Comparison of ENCODE assay signal across 1 cellular context in genomic region chr6:29631860-29632731, GRCh38.
TF ChIP-seq lines count a peak whose summit lies in the region.

No MANE protein-coding gene starts in this region.

TF ChIP-seq in HepG2, 621 proteins besides CTCF, POLR2A, EP300 and RAD21:
- no peak for TF ChIP-seq NCOR1 (IDR thresholded peaks at IDR 0.05; ENCODE audit: borderline replicate concordance, low read length)
- no peak for TF ChIP-seq HNF1B (CRISPR knock-in tag; IDR thresholded peaks at IDR 0.05)
- no peak for TF ChIP-seq PAF1 (CRISPR knock-in tag; IDR thresholded peaks at IDR 0.05)
- no peak for TF ChIP-seq FUBP1 (CRISPR knock-in tag; IDR thresholded peaks at IDR 0.05; ENCODE audit: borderline replicate concordance)
- no peak for TF ChIP-seq HNF4A (CRISPR knock-in tag; IDR thresholded peaks at IDR 0.05)
- TF ChIP-seq HNRNPLL (IDR thresholded peaks at IDR 0.05; ENCODE audit: low read depth, low read length, poor library complexity, severe bottlenecking), result peak; percentile 18
- TF ChIP-seq EZH2 (conservative IDR thresholded peaks at IDR 0.05; ENCODE audit: low read depth, low read length), result peak; percentile 98
- TF ChIP-seq, protein P1, sequence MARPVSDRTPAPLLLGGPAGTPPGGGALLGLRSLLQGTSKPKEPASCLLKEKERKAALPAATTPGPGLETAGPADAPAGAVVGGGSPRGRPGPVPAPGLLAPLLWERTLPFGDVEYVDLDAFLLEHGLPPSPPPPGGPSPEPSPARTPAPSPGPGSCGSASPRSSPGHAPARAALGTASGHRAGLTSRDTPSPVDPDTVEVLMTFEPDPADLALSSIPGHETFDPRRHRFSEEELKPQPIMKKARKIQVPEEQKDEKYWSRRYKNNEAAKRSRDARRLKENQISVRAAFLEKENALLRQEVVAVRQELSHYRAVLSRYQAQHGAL (CRISPR knock-in tag; IDR thresholded peaks at IDR 0.05; ENCODE audit: not compliant biosample characterization), result no peak
- TF ChIP-seq PBX2 (CRISPR knock-in tag; IDR thresholded peaks at IDR 0.05), result no peak
- TF ChIP-seq MTF2 (CRISPR knock-in tag; IDR thresholded peaks at IDR 0.05; ENCODE audit: borderline replicate concordance), result peak; percentile 75; the same call in 1 of the 2 replicates
- TF ChIP-seq, protein P2, sequence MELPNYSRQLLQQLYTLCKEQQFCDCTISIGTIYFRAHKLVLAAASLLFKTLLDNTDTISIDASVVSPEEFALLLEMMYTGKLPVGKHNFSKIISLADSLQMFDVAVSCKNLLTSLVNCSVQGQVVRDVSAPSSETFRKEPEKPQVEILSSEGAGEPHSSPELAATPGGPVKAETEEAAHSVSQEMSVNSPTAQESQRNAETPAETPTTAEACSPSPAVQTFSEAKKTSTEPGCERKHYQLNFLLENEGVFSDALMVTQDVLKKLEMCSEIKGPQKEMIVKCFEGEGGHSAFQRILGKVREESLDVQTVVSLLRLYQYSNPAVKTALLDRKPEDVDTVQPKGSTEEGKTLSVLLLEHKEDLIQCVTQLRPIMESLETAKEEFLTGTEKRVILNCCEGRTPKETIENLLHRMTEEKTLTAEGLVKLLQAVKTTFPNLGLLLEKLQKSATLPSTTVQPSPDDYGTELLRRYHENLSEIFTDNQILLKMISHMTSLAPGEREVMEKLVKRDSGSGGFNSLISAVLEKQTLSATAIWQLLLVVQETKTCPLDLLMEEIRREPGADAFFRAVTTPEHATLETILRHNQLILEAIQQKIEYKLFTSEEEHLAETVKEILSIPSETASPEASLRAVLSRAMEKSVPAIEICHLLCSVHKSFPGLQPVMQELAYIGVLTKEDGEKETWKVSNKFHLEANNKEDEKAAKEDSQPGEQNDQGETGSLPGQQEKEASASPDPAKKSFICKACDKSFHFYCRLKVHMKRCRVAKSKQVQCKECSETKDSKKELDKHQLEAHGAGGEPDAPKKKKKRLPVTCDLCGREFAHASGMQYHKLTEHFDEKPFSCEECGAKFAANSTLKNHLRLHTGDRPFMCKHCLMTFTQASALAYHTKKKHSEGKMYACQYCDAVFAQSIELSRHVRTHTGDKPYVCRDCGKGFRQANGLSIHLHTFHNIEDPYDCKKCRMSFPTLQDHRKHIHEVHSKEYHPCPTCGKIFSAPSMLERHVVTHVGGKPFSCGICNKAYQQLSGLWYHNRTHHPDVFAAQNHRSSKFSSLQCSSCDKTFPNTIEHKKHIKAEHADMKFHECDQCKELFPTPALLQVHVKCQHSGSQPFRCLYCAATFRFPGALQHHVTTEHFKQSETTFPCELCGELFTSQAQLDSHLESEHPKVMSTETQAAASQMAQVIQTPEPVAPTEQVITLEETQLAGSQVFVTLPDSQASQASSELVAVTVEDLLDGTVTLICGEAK (IDR thresholded peaks at IDR 0.05), result no peak
- TF ChIP-seq, protein P2 (CRISPR knock-in tag; IDR thresholded peaks at IDR 0.05), result no peak
- TF ChIP-seq, protein P3, sequence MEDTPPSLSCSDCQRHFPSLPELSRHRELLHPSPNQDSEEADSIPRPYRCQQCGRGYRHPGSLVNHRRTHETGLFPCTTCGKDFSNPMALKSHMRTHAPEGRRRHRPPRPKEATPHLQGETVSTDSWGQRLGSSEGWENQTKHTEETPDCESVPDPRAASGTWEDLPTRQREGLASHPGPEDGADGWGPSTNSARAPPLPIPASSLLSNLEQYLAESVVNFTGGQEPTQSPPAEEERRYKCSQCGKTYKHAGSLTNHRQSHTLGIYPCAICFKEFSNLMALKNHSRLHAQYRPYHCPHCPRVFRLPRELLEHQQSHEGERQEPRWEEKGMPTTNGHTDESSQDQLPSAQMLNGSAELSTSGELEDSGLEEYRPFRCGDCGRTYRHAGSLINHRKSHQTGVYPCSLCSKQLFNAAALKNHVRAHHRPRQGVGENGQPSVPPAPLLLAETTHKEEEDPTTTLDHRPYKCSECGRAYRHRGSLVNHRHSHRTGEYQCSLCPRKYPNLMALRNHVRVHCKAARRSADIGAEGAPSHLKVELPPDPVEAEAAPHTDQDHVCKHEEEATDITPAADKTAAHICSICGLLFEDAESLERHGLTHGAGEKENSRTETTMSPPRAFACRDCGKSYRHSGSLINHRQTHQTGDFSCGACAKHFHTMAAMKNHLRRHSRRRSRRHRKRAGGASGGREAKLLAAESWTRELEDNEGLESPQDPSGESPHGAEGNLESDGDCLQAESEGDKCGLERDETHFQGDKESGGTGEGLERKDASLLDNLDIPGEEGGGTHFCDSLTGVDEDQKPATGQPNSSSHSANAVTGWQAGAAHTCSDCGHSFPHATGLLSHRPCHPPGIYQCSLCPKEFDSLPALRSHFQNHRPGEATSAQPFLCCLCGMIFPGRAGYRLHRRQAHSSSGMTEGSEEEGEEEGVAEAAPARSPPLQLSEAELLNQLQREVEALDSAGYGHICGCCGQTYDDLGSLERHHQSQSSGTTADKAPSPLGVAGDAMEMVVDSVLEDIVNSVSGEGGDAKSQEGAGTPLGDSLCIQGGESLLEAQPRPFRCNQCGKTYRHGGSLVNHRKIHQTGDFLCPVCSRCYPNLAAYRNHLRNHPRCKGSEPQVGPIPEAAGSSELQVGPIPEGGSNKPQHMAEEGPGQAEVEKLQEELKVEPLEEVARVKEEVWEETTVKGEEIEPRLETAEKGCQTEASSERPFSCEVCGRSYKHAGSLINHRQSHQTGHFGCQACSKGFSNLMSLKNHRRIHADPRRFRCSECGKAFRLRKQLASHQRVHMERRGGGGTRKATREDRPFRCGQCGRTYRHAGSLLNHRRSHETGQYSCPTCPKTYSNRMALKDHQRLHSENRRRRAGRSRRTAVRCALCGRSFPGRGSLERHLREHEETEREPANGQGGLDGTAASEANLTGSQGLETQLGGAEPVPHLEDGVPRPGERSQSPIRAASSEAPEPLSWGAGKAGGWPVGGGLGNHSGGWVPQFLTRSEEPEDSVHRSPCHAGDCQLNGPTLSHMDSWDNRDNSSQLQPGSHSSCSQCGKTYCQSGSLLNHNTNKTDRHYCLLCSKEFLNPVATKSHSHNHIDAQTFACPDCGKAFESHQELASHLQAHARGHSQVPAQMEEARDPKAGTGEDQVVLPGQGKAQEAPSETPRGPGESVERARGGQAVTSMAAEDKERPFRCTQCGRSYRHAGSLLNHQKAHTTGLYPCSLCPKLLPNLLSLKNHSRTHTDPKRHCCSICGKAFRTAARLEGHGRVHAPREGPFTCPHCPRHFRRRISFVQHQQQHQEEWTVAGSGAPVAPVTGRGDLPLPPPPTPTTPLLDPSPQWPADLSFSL (CRISPR knock-in tag; IDR thresholded peaks at IDR 0.05), result no peak
- TF ChIP-seq ZSCAN21 (CRISPR knock-in tag; IDR thresholded peaks at IDR 0.05; ENCODE audit: borderline replicate concordance), result no peak
- no peak for TF ChIP-seq ATF1 (CRISPR knock-in tag; IDR thresholded peaks at IDR 0.05)
- TF ChIP-seq ZNF326 (CRISPR knock-in tag; IDR thresholded peaks at IDR 0.05; ENCODE audit: borderline replicate concordance), result no peak
- no peak for TF ChIP-seq TCF7L2 (IDR thresholded peaks at IDR 0.05; ENCODE audit: low read depth, low read length)
- TF ChIP-seq PLRG1 (conservative IDR thresholded peaks at IDR 0.05), result no peak
- 0 out of 2 replicates have a peak, but pooled peaks have one; percentile 21 for TF ChIP-seq UBTF (CRISPR knock-in tag; IDR thresholded peaks at IDR 0.05)
- no peak for TF ChIP-seq SCMH1 (CRISPR knock-in tag; IDR thresholded peaks at IDR 0.05; ENCODE audit: borderline replicate concordance)
- no peak for TF ChIP-seq ISX (CRISPR knock-in tag; conservative IDR thresholded peaks at IDR 0.05)
- no peak for TF ChIP-seq JUNB (CRISPR knock-in tag; IDR thresholded peaks at IDR 0.05; ENCODE audit: borderline replicate concordance)
